ENCODE assay signal across 1 cellular context in genomic region chr16:56861756-56862155, GRCh38.
TF ChIP-seq lines count a peak whose summit lies in the region.

No MANE protein-coding gene starts in this region.

TF ChIP-seq in H1, 55 proteins besides CTCF, POLR2A, EP300 and RAD21:
- TF ChIP-seq CBX5 (IDR thresholded peaks at IDR 0.05; ENCODE audit: low read depth, low read length) (no peak), SP1 (IDR thresholded peaks at IDR 0.05; ENCODE audit: low read depth, low read length) (no peak), POLR2AphosphoS5 (IDR thresholded peaks at IDR 0.05; ENCODE audit: low read depth, low read length) (no peak), TAF7 (optimal IDR thresholded peaks at IDR 0.05; ENCODE audit: borderline replicate concordance, low read depth, low read length) (no peak), BACH1 (IDR thresholded peaks at IDR 0.05; ENCODE audit: low read length) (no peak), YY1 (IDR thresholded peaks at IDR 0.05; ENCODE audit: low read depth, low read length) (no peak), CBX8 (IDR thresholded peaks at IDR 0.05; ENCODE audit: borderline replicate concordance, low read depth, low read length) (no peak), CTBP2 (IDR thresholded peaks at IDR 0.05; ENCODE audit: borderline replicate concordance, insufficient read depth, insufficient read length, low read length) (no peak), BRCA1 (IDR thresholded peaks at IDR 0.05; ENCODE audit: low read depth, low read length) (no peak), RNF2 (IDR thresholded peaks at IDR 0.05; ENCODE audit: borderline replicate concordance, low read depth, low read length, missing control alignments, poor library complexity, severe bottlenecking) (no peak)
- TF ChIP-seq, protein P1, sequence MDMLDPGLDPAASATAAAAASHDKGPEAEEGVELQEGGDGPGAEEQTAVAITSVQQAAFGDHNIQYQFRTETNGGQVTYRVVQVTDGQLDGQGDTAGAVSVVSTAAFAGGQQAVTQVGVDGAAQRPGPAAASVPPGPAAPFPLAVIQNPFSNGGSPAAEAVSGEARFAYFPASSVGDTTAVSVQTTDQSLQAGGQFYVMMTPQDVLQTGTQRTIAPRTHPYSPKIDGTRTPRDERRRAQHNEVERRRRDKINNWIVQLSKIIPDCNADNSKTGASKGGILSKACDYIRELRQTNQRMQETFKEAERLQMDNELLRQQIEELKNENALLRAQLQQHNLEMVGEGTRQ (IDR thresholded peaks at IDR 0.05; ENCODE audit: low read length) = no peak
